ENCODE assay signal across 1 cellular context in genomic region chr17:48510761-48511604, GRCh38.
TF ChIP-seq lines count a peak whose summit lies in the region.

No MANE protein-coding gene starts in this region.

TF ChIP-seq in K562, 482 proteins besides CTCF, POLR2A, EP300 and RAD21:
- peak; percentile 71 for TF ChIP-seq CEBPB (tag; IDR thresholded peaks at IDR 0.05)
- no peak for TF ChIP-seq STAT6 (CRISPR knock-in tag; IDR thresholded peaks at IDR 0.05)
- TF ChIP-seq CEBPG (CRISPR knock-in tag; IDR thresholded peaks at IDR 0.05) = no peak
- TF ChIP-seq CEBPG (tag; conservative IDR thresholded peaks at IDR 0.05 in 1 of 2, IDR thresholded peaks at IDR 0.05 in 1 of 2) = peak in 1 of 2 experiments; percentile 74; a peak in 3 of 4 replicates
- TF ChIP-seq TAF15 (IDR thresholded peaks at IDR 0.05; ENCODE audit: low read depth, low read length) = no peak
- TF ChIP-seq SNAPC5 (CRISPR knock-in tag; IDR thresholded peaks at IDR 0.05) = no peak
- TF ChIP-seq COPS2 (conservative IDR thresholded peaks at IDR 0.05) = no peak
- no peak for TF ChIP-seq GTF2B (IDR thresholded peaks at IDR 0.05; ENCODE audit: extremely low read depth, insufficient read length)
